In genomic region chr4:173370130-173370476, GRCh38 we compare ENCODE assay signal across 9 cellular contexts. TPM values are rescaled to one million over a fixed set of nuclear protein-coding genes. Genes with fewer than 3 reads are reported as not detected.
DNase-seq lines count a peak whose midpoint lies in the region; TF ChIP-seq lines count a peak whose summit lies in the region.
"Had no signal": no experiment of that assay in that cellular context is flagged by ENCODE, and none has a peak within 500 bp of the region (broad histone marks: within the 10 kb centered on the region; RNA-seq: fewer than 3 reads in every experiment).

No MANE protein-coding gene starts in this region.

- 0 out of 2 replicates have a peak, but pooled peaks cover 2% of the 10 kb centered on the region for H3K27me3 ChIP-seq in HUES48 (ENCODE audit: control insufficient read depth, insufficient read depth, low read length)

- peak overlapping the region; percentile 63 for H3K27ac ChIP-seq in HUES48 (ENCODE audit: low read depth, low read length)

- H3K4me3 ChIP-seq in HUES48 (ENCODE audit: low read depth, low read length) (peak overlapping the region; percentile 94), fibroblast of the aortic adventitia (ENCODE audit: low read depth, low read length) (peak overlapping the region; percentile 79)

- DNase-seq in SKM-1 treated with dmso at 0.1 percent for 144 hours (lab: John Stamatoyannopoulos, UW; ENCODE audit: unreplicated experiment) = peak; percentile 52
- no peak for DNase-seq in SKM-1 (lab: John Stamatoyannopoulos, UW; ENCODE audit: unreplicated experiment)
- peak; percentile 74 for DNase-seq in activated CD8-positive, alpha-beta memory T cell treated with anti-CD3 and anti-CD28 coated beads, Interleukin-2, amount 50 U/mL, for 48 hours
- no peak for DNase-seq in fibroblast of the aortic adventitia (ENCODE audit: low read depth)
- peak; percentile 88 for DNase-seq in posterior vena cava (ENCODE audit: low spot score)
- no peak for DNase-seq in NAMALWA (ENCODE audit: low spot score)
- DNase-seq in NCI-H82 treated with DMSO at 0.1 percent for 48 hours (lab: John Stamatoyannopoulos, UW; ENCODE audit: unreplicated experiment) = no peak

- TF ChIP-seq CTCF in fibroblast of the aortic adventitia (IDR thresholded peaks at IDR 0.05; ENCODE audit: insufficient read depth, low read length) = no peak

- no peaks in the 10 kb centered on the region for H3K9me3 ChIP-seq in HUES48 (ENCODE audit: control insufficient read depth, insufficient read depth, low read length)

- H3K36me3 ChIP-seq in HUES48 (ENCODE audit: control insufficient read depth, insufficient read depth, low read length) = no peaks in the 10 kb centered on the region; the same call in 1 of the 2 replicates

- peaks cover 7% of the 10 kb centered on the region for H3K4me1 ChIP-seq in HUES48 (ENCODE audit: control insufficient read depth, insufficient read depth, low read length)

- intact Hi-C loops in posterior vena cava (cut with DNase I) = loop anchor here in 1 of 2 donors (2.0 kb wide), 1 partner anchor 35 kb away; the partner anchor contains the start of gene HMGB2

- H3K9ac ChIP-seq in HUES48 (ENCODE audit: low read depth, low read length) = peak overlapping the region; percentile 7; the same call in 1 of the 2 replicates

RNA-seq across cellular contexts. Expression of gene SAP30, which starts 0.7 kb away (rescaled TPM):
- total RNA-seq in fibroblast of the aortic adventitia (ENCODE audit: low replicate concordance) = 14.0 and 21.4 TPM in 2 replicates
- 10 to 100 TPM; 28.8 to 34.4 TPM for total RNA-seq in posterior vena cava

RNA-seq across cellular contexts. Expression of gene SCRG1, which starts 28.8 kb away (rescaled TPM):
- total RNA-seq in fibroblast of the aortic adventitia (ENCODE audit: low replicate concordance) (0.49 and 0.99 TPM in 2 replicates), posterior vena cava (10 to 100 TPM; 18.2 to 61.8 TPM)
- total RNA-seq: renal cortical epithelial cell had no signal

RNA-seq across cellular contexts. Expression of gene HMGB2, which starts 35.9 kb away (rescaled TPM):
- total RNA-seq in fibroblast of the aortic adventitia (ENCODE audit: low replicate concordance) (23.5 and 113 TPM in 2 replicates), posterior vena cava (10 to 100 TPM; 23.7 to 51.5 TPM)

Comparison
In these comparisons a context has a peak if more than half of its experiments do, and no peak if none do; other contexts are left out.
1. DNase-seq: peak in SKM-1 treated with dmso at 0.1 percent for 144 hours (single experiment), activated CD8-positive, alpha-beta memory T cell treated with anti-CD3 and anti-CD28 coated beads, Interleukin-2, amount 50 U/mL, for 48 hours (single experiment) and posterior vena cava (single experiment); none in SKM-1 (single experiment), fibroblast of the aortic adventitia (single experiment), NAMALWA (single experiment) and NCI-H82 treated with DMSO at 0.1 percent for 48 hours (single experiment).